In the genomic region with DNA sequence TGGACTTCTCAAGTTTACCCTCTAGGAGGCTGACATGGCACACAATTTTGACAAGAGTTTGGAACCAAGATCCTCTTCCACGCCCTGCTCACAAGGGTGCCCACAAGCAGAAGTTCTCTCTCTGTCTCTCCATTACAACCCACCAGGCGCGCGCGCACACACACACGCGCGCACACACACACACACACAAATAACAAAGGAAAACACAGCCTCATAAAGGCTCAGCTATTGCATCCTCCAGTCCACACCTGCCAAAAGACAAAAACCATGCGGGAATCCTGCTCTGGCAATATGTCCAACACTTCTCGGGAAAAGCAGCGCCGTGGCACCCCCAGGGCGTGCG, we compare ENCODE assay signal across 11 cellular contexts. TPM values are rescaled to one million over a fixed set of nuclear protein-coding genes. Genes with fewer than 3 reads are reported as not detected.
DNase-seq lines count a peak whose midpoint lies in the region; ATAC-seq and TF ChIP-seq lines count a peak whose summit lies in the region.
"Had no signal": no experiment of that assay in that cellular context is flagged by ENCODE, and none has a peak within 500 bp of the region (broad histone marks: within the 10 kb centered on the region; RNA-seq: fewer than 3 reads in every experiment).

No MANE protein-coding gene starts in this region.

- DNase-seq in NCI-H748 treated with DMSO at 0.1 percent for 48 hours (lab: John Stamatoyannopoulos, UW): peak; percentile 90
- DNase-seq in epithelial cell of esophagus (ENCODE audit: low read depth): no peak
- DNase-seq in stimulated activated CD4-positive, alpha-beta T cell treated with anti-CD3 and anti-CD28 coated beads, Interleukin-4, amount 100 ng/mL, for 1 hour: no peak
- no peak for DNase-seq in RWPE1 (ENCODE audit: low spot score)
- no peak for DNase-seq in activated CD8-positive, alpha-beta T cell treated with anti-CD3 and anti-CD28 coated beads, Interleukin-2, amount 10 ng/mL, durations not matched to agents 7 days and 5 days
- no peak for DNase-seq in stimulated activated naive B cell treated with anti-CD40 and anti-IgM and Interleukin-4, amounts not matched to agents 10 μg/mL and 1 μg/mL and 100 μg/mL, for 72 hours
- DNase-seq: left colon, NCI-H226, T-helper 1 cell had no signal

- no peaks in the 10 kb centered on the region for H3K79me2 ChIP-seq in parathyroid adenoma

- no peak overlapping the region for H3K9ac ChIP-seq in HUES48 (ENCODE audit: low read depth, low read length)
- no peak overlapping the region for H3K9ac ChIP-seq in parathyroid adenoma

- peak overlapping the region; percentile 63 for H3K4me2 ChIP-seq in parathyroid adenoma (ENCODE audit: low read length)

- peaks cover 16% of the 10 kb centered on the region for H3K4me1 ChIP-seq in HUES48 (ENCODE audit: control insufficient read depth, insufficient read depth, low read length)
- H3K4me1 ChIP-seq in parathyroid adenoma: no peaks in the 10 kb centered on the region

- CTCF ChIA-PET in RWPE1 (lab: Yijun Ruan, JAX): interaction anchor here (0.6 kb wide), 1 partner anchor 131 kb away, joined by 3 read pairs; no protein-coding TSS in a partner anchor
- CTCF ChIA-PET in activated CD8-positive, alpha-beta T cell treated with anti-CD3 and anti-CD28 coated beads, Interleukin-2, amount 10 ng/mL, durations not matched to agents 7 days and 5 days (lab: Charles Lee): no interaction called here

- H3K9me3 ChIP-seq in HUES48 (ENCODE audit: control insufficient read depth, insufficient read depth, low read length): no peaks in the 10 kb centered on the region
- no peaks in the 10 kb centered on the region for H3K9me3 ChIP-seq in parathyroid adenoma (ENCODE audit: control insufficient read depth, low read length)

- H3K36me3 ChIP-seq in HUES48 (ENCODE audit: control insufficient read depth, insufficient read depth, low read length) (no peaks in the 10 kb centered on the region), parathyroid adenoma (ENCODE audit: control insufficient read depth, insufficient read depth, low read length) (no peaks in the 10 kb centered on the region)

- no peak overlapping the region for H3K4me3 Mint-ChIP-seq in activated CD8-positive, alpha-beta T cell treated with anti-CD3 and anti-CD28 coated beads, Interleukin-2, amount 10 ng/mL, durations not matched to agents 7 days and 5 days
- H3K4me3 Mint-ChIP-seq in stimulated activated naive B cell treated with anti-CD40 and anti-IgM and Interleukin-4, amounts not matched to agents 10 μg/mL and 1 μg/mL and 100 μg/mL, for 72 hours: no peak overlapping the region

- H3K27me3 ChIP-seq in HUES48 (ENCODE audit: control insufficient read depth, insufficient read depth, low read length) (peaks cover 33% of the 10 kb centered on the region), parathyroid adenoma (ENCODE audit: control insufficient read depth, insufficient read depth, low read length) (no peaks in the 10 kb centered on the region)

- H3K4me1 Mint-ChIP-seq in activated CD8-positive, alpha-beta T cell treated with anti-CD3 and anti-CD28 coated beads, Interleukin-2, amount 10 ng/mL, durations not matched to agents 7 days and 5 days (ENCODE audit: low read depth): no peaks in the 10 kb centered on the region
- peaks cover 3 to 6% of the 10 kb centered on the region in 2 donors for H3K4me1 Mint-ChIP-seq in stimulated activated naive B cell treated with anti-CD40 and anti-IgM and Interleukin-4, amounts not matched to agents 10 μg/mL and 1 μg/mL and 100 μg/mL, for 72 hours

- POLR2A ChIA-PET in RWPE1 (lab: Yijun Ruan, JAX; ENCODE audit: low non-redundant PET): no interaction called here
- POLR2A ChIA-PET in activated CD8-positive, alpha-beta T cell treated with anti-CD3 and anti-CD28 coated beads, Interleukin-2, amount 10 ng/mL, durations not matched to agents 7 days and 5 days (lab: Charles Lee): no interaction called here

- H3K9me3 Mint-ChIP-seq in activated CD8-positive, alpha-beta T cell treated with anti-CD3 and anti-CD28 coated beads, Interleukin-2, amount 10 ng/mL, durations not matched to agents 7 days and 5 days (ENCODE audit: insufficient read depth): no peaks in the 10 kb centered on the region
- H3K9me3 Mint-ChIP-seq in stimulated activated naive B cell treated with anti-CD40 and anti-IgM and Interleukin-4, amounts not matched to agents 10 μg/mL and 1 μg/mL and 100 μg/mL, for 72 hours: peaks cover 8 to 14% of the 10 kb centered on the region in 2 donors

- TF ChIP-seq CTCF in epithelial cell of esophagus (IDR thresholded peaks at IDR 0.05; ENCODE audit: insufficient read depth, low read depth, low read length, missing control alignments): no peak
- no peak for TF ChIP-seq CTCF in parathyroid adenoma (IDR thresholded peaks at IDR 0.05)
- no peak for TF ChIP-seq CTCF in RWPE1 (conservative IDR thresholded peaks at IDR 0.05; ENCODE audit: low read depth)

- H3K27me3 Mint-ChIP-seq in activated CD8-positive, alpha-beta T cell treated with anti-CD3 and anti-CD28 coated beads, Interleukin-2, amount 10 ng/mL, durations not matched to agents 7 days and 5 days (ENCODE audit: low read depth): peaks cover 11% of the 10 kb centered on the region
- H3K27me3 Mint-ChIP-seq in stimulated activated naive B cell treated with anti-CD40 and anti-IgM and Interleukin-4, amounts not matched to agents 10 μg/mL and 1 μg/mL and 100 μg/mL, for 72 hours: peaks cover 33 to 34% of the 10 kb centered on the region in 2 donors

- peak overlapping the region; percentile 84 for H2AFZ ChIP-seq in parathyroid adenoma

- H3K27ac ChIP-seq in HUES48 (ENCODE audit: low read depth, low read length): no peak overlapping the region
- H3K27ac ChIP-seq in parathyroid adenoma: no peak overlapping the region
- no peak overlapping the region for H3K27ac ChIP-seq in RWPE1

- H3K27ac Mint-ChIP-seq in activated CD8-positive, alpha-beta T cell treated with anti-CD3 and anti-CD28 coated beads, Interleukin-2, amount 10 ng/mL, durations not matched to agents 7 days and 5 days: no peak overlapping the region
- H3K27ac Mint-ChIP-seq in stimulated activated naive B cell treated with anti-CD40 and anti-IgM and Interleukin-4, amounts not matched to agents 10 μg/mL and 1 μg/mL and 100 μg/mL, for 72 hours: no peak overlapping the region

- H3K36me3 Mint-ChIP-seq in activated CD8-positive, alpha-beta T cell treated with anti-CD3 and anti-CD28 coated beads, Interleukin-2, amount 10 ng/mL, durations not matched to agents 7 days and 5 days (ENCODE audit: low read depth): no peaks in the 10 kb centered on the region
- no peaks in the 10 kb centered on the region for H3K36me3 Mint-ChIP-seq in stimulated activated naive B cell treated with anti-CD40 and anti-IgM and Interleukin-4, amounts not matched to agents 10 μg/mL and 1 μg/mL and 100 μg/mL, for 72 hours

- ATAC-seq in activated CD8-positive, alpha-beta T cell treated with anti-CD3 and anti-CD28 coated beads, Interleukin-2, amount 10 ng/mL, durations not matched to agents 7 days and 5 days: no peak
- ATAC-seq in stimulated activated naive B cell treated with anti-CD40 and anti-IgM and Interleukin-4, amounts not matched to agents 10 μg/mL and 1 μg/mL and 100 μg/mL, for 72 hours (replicated peaks): no peak

- H3K4me3 ChIP-seq in HUES48 (ENCODE audit: low read depth, low read length) (peak overlapping the region; percentile 69), epithelial cell of esophagus (ENCODE audit: low read length) (peak overlapping the region; percentile 40), parathyroid adenoma (ENCODE audit: low read depth, low read length) (peak overlapping the region; percentile 38)

RNA-seq across cellular contexts. Expression of a gene that starts 0.9 kb away (rescaled TPM):
- total RNA-seq in activated CD8-positive, alpha-beta T cell treated with anti-CD3 and anti-CD28 coated beads, Interleukin-2, amount 10 ng/mL, durations not matched to agents 7 days and 5 days: not detected
- total RNA-seq: left colon had no signal
